9 cellular contexts compared by ENCODE assay signal in genomic region chr5:143605403-143606005, GRCh38.
DNase-seq lines count a peak whose midpoint lies in the region; ATAC-seq and TF ChIP-seq lines count a peak whose summit lies in the region.
"Had no signal": no experiment of that assay in that cellular context is flagged by ENCODE, and none has a peak within 500 bp of the region (broad histone marks: within the 10 kb centered on the region; RNA-seq: fewer than 3 reads in every experiment).

No MANE protein-coding gene starts in this region.

- H3K4me3 ChIP-seq in Caco-2 (ENCODE audit: low read depth, low read length) = no peak overlapping the region
- H3K4me3 ChIP-seq: skin epidermis had no signal

- TF ChIP-seq CTCF in GM10266 (IDR thresholded peaks at IDR 0.05; ENCODE audit: control insufficient read depth, insufficient read depth, low read depth, missing control alignments) (no peak), Caco-2 (IDR thresholded peaks at IDR 0.05; ENCODE audit: insufficient read depth in 1 of 2, low read depth in 1 of 2, low read length in 1 of 2, severe bottlenecking in 1 of 2, unreplicated experiment in 1 of 2) (no peak)

- H3K27me3 Mint-ChIP-seq in Caco-2 (ENCODE audit: insufficient read depth, unreplicated experiment) = no peaks in the 10 kb centered on the region

- no peak overlapping the region for H3K4me3 Mint-ChIP-seq in Caco-2 (ENCODE audit: unreplicated experiment)

- peaks cover 39% of the 10 kb centered on the region for H3K4me1 ChIP-seq in Caco-2

- peaks cover 35% of the 10 kb centered on the region for H3K9me3 Mint-ChIP-seq in Caco-2 (ENCODE audit: unreplicated experiment)

- no peak overlapping the region for H3K27ac Mint-ChIP-seq in Caco-2 (ENCODE audit: unreplicated experiment)

- no peaks in the 10 kb centered on the region for H3K27me3 ChIP-seq in Caco-2 (replicated peaks; ENCODE audit: control insufficient read depth, insufficient read depth, low read length)

- H3K36me3 ChIP-seq in Caco-2 (ENCODE audit: control insufficient read depth, insufficient read depth, low read length) = no peaks in the 10 kb centered on the region

- POLR2A ChIA-PET in Caco-2 (lab: Charles Lee) = no interaction called here

- DNase-seq in GM10266 (ENCODE audit: extremely low spot score) = peak; percentile 16
- DNase-seq in NAMALWA (ENCODE audit: low spot score) = peak; percentile 58
- no peak for DNase-seq in NCI-H2171 (lab: John Stamatoyannopoulos, UW)
- DNase-seq in GM19240 (ENCODE audit: insufficient read length, low spot score) = no peak
- DNase-seq in NCI-H226 = no peak
- no peak for DNase-seq in Caco-2

- intact Hi-C loops in Caco-2 (cut with micrococcal nuclease; ENCODE audit: unreplicated experiment) = no loop called here

- no TSS peak for BruUV-seq in Caco-2 (replicated peaks; lab: Mats Ljungman, UMichigan)

- H3K9me3 ChIP-seq in Caco-2 = peaks cover 12% of the 10 kb centered on the region; the same call in 1 of the 2 replicates

- peaks cover 5% of the 10 kb centered on the region for H3K36me3 Mint-ChIP-seq in Caco-2 (ENCODE audit: insufficient read depth, unreplicated experiment)

- H3K4me1 Mint-ChIP-seq in Caco-2 (ENCODE audit: low read depth, unreplicated experiment) = peaks cover 25% of the 10 kb centered on the region

- CTCF ChIA-PET in Caco-2 (lab: Charles Lee) = no interaction called here

- ATAC-seq in GM21717 (IDR thresholded peaks at IDR 0.05; ENCODE audit: unreplicated experiment) = peak; percentile 49
- peak; percentile 23 for ATAC-seq in esophagus mucosa

Comparison
In these comparisons a context has a peak if more than half of its experiments do, and no peak if none do; other contexts are left out.
1. DNase-seq: peak in GM10266 (single experiment) and NAMALWA (single experiment); none in NCI-H2171 (single experiment), GM19240 (single experiment), NCI-H226 (single experiment) and Caco-2 (0 of 2).